1 cellular context compared by ENCODE assay signal in the genomic region with DNA sequence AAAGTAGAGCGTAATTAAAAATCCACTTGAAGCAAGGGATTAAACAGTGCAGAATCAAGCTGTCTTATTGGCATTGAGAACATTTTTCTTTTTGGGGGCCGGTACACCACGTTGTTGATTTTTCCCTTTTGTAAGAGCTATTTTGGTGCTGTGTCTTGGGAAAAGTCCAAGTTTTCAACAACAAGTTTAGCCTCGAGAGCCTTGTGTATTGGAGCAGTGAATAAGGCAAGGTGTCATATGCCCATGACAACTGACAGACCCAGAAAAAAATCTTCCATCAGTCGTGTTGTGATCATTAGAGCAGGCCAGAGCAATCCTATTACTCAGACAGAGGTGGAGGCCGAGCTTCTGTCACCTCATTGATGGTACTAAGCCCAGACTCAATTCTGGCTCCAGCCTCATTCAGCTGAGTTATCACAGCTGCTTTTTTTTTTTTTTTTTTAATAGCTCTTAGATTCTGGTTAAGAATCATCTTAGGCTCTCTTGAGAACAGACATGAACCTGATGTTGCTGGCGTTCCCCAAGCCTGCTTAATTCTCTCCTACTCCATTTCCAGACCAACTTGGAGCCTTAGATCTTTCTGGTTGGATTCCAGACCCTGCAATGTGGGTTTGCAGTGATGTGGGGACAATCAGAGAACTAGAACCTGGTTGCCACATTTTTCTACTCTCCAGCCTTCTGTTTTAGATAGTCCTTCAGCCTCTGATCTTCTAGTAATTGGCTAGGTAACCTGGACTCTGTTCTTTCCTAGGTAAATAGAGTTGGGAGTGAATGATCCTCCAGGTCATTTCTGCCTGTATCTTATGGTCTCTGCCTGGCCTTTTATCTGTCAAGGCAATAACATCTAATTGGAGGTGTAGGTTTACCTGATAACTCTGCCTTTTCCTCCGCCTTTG.
TF ChIP-seq lines count a peak whose summit lies in the region.

No MANE protein-coding gene starts in this region.

TF ChIP-seq in HepG2, 621 proteins besides CTCF, POLR2A, EP300 and RAD21 (continued from another document):
- TF ChIP-seq TOE1 (CRISPR knock-in tag; IDR thresholded peaks at IDR 0.05) = no peak
- no peak for TF ChIP-seq NFYB (CRISPR knock-in tag; IDR thresholded peaks at IDR 0.05)
- no peak for TF ChIP-seq ZNF160 (CRISPR knock-in tag; IDR thresholded peaks at IDR 0.05)
- TF ChIP-seq, protein P1, sequence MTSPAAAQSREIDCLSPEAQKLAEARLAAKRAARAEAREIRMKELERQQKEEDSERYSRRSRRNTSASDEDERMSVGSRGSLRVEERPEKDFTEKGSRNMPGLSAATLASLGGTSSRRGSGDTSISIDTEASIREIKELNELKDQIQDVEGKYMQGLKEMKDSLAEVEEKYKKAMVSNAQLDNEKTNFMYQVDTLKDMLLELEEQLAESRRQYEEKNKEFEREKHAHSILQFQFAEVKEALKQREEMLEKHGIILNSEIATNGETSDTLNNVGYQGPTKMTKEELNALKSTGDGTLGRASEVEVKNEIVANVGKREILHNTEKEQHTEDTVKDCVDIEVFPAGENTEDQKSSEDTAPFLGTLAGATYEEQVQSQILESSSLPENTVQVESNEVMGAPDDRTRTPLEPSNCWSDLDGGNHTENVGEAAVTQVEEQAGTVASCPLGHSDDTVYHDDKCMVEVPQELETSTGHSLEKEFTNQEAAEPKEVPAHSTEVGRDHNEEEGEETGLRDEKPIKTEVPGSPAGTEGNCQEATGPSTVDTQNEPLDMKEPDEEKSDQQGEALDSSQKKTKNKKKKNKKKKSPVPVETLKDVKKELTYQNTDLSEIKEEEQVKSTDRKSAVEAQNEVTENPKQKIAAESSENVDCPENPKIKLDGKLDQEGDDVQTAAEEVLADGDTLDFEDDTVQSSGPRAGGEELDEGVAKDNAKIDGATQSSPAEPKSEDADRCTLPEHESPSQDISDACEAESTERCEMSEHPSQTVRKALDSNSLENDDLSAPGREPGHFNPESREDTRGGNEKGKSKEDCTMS (CRISPR knock-in tag; conservative IDR thresholded peaks at IDR 0.05) = no peak
- no peak for TF ChIP-seq ZNF564 (CRISPR knock-in tag; IDR thresholded peaks at IDR 0.05)
- no peak for TF ChIP-seq ZNF709 (CRISPR knock-in tag; IDR thresholded peaks at IDR 0.05)
- TF ChIP-seq, protein P2, sequence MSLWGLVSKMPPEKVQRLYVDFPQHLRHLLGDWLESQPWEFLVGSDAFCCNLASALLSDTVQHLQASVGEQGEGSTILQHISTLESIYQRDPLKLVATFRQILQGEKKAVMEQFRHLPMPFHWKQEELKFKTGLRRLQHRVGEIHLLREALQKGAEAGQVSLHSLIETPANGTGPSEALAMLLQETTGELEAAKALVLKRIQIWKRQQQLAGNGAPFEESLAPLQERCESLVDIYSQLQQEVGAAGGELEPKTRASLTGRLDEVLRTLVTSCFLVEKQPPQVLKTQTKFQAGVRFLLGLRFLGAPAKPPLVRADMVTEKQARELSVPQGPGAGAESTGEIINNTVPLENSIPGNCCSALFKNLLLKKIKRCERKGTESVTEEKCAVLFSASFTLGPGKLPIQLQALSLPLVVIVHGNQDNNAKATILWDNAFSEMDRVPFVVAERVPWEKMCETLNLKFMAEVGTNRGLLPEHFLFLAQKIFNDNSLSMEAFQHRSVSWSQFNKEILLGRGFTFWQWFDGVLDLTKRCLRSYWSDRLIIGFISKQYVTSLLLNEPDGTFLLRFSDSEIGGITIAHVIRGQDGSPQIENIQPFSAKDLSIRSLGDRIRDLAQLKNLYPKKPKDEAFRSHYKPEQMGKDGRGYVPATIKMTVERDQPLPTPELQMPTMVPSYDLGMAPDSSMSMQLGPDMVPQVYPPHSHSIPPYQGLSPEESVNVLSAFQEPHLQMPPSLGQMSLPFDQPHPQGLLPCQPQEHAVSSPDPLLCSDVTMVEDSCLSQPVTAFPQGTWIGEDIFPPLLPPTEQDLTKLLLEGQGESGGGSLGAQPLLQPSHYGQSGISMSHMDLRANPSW (CRISPR knock-in tag; IDR thresholded peaks at IDR 0.05; ENCODE audit: borderline replicate concordance) = no peak
- TF ChIP-seq ZNF468 (CRISPR knock-in tag; IDR thresholded peaks at IDR 0.05) = no peak
- TF ChIP-seq KLF13 (CRISPR knock-in tag; IDR thresholded peaks at IDR 0.05) = no peak
- no peak for TF ChIP-seq ZNF747 (CRISPR knock-in tag; IDR thresholded peaks at IDR 0.05; ENCODE audit: borderline replicate concordance)
- no peak for TF ChIP-seq PHB2 (IDR thresholded peaks at IDR 0.05; ENCODE audit: partially characterized antibody)
- TF ChIP-seq, protein P3, sequence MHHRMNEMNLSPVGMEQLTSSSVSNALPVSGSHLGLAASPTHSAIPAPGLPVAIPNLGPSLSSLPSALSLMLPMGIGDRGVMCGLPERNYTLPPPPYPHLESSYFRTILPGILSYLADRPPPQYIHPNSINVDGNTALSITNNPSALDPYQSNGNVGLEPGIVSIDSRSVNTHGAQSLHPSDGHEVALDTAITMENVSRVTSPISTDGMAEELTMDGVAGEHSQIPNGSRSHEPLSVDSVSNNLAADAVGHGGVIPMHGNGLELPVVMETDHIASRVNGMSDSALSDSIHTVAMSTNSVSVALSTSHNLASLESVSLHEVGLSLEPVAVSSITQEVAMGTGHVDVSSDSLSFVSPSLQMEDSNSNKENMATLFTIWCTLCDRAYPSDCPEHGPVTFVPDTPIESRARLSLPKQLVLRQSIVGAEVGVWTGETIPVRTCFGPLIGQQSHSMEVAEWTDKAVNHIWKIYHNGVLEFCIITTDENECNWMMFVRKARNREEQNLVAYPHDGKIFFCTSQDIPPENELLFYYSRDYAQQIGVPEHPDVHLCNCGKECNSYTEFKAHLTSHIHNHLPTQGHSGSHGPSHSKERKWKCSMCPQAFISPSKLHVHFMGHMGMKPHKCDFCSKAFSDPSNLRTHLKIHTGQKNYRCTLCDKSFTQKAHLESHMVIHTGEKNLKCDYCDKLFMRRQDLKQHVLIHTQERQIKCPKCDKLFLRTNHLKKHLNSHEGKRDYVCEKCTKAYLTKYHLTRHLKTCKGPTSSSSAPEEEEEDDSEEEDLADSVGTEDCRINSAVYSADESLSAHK (CRISPR knock-in tag; IDR thresholded peaks at IDR 0.05; ENCODE audit: borderline replicate concordance) = no peak
- TF ChIP-seq, protein P4, sequence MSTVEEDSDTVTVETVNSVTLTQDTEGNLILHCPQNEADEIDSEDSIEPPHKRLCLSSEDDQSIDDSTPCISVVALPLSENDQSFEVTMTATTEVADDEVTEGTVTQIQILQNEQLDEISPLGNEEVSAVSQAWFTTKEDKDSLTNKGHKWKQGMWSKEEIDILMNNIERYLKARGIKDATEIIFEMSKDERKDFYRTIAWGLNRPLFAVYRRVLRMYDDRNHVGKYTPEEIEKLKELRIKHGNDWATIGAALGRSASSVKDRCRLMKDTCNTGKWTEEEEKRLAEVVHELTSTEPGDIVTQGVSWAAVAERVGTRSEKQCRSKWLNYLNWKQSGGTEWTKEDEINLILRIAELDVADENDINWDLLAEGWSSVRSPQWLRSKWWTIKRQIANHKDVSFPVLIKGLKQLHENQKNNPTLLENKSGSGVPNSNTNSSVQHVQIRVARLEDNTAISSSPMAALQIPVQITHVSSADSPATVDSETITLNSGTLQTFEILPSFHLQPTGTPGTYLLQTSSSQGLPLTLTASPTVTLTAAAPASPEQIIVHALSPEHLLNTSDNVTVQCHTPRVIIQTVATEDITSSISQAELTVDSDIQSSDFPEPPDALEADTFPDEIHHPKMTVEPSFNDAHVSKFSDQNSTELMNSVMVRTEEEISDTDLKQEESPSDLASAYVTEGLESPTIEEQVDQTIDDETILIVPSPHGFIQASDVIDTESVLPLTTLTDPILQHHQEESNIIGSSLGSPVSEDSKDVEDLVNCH (CRISPR knock-in tag; IDR thresholded peaks at IDR 0.05) = no peak
- TF ChIP-seq ZNF607 (CRISPR knock-in tag; IDR thresholded peaks at IDR 0.05; ENCODE audit: borderline replicate concordance) = no peak
- TF ChIP-seq ZNF562 (CRISPR knock-in tag; IDR thresholded peaks at IDR 0.05; ENCODE audit: borderline replicate concordance) = no peak
- no peak for TF ChIP-seq POLR2G (IDR thresholded peaks at IDR 0.05; ENCODE audit: low read depth, low read length)
- no peak for TF ChIP-seq SOX13 (IDR thresholded peaks at IDR 0.05)
- no peak for TF ChIP-seq SOX13 (CRISPR knock-in tag; conservative IDR thresholded peaks at IDR 0.05 in 1 of 2, IDR thresholded peaks at IDR 0.05 in 1 of 2)
- TF ChIP-seq HOXA3 (CRISPR knock-in tag; IDR thresholded peaks at IDR 0.05) = peak; percentile 32; the same call in 1 of the 2 replicates
- TF ChIP-seq CREB1 (IDR thresholded peaks at IDR 0.05) = no peak
- TF ChIP-seq CREB1 (CRISPR knock-in tag; IDR thresholded peaks at IDR 0.05) = 0 out of 2 replicates have a peak, but pooled peaks have one; percentile 8
- TF ChIP-seq MZF1 (CRISPR knock-in tag; IDR thresholded peaks at IDR 0.05; ENCODE audit: borderline replicate concordance) = no peak
- TF ChIP-seq GATAD2A (CRISPR knock-in tag; IDR thresholded peaks at IDR 0.05) = peak; percentile 66
- TF ChIP-seq ZNF816 (CRISPR knock-in tag; IDR thresholded peaks at IDR 0.05; ENCODE audit: borderline replicate concordance) = no peak; the same call in 1 of the 2 replicates
- TF ChIP-seq, protein P5, sequence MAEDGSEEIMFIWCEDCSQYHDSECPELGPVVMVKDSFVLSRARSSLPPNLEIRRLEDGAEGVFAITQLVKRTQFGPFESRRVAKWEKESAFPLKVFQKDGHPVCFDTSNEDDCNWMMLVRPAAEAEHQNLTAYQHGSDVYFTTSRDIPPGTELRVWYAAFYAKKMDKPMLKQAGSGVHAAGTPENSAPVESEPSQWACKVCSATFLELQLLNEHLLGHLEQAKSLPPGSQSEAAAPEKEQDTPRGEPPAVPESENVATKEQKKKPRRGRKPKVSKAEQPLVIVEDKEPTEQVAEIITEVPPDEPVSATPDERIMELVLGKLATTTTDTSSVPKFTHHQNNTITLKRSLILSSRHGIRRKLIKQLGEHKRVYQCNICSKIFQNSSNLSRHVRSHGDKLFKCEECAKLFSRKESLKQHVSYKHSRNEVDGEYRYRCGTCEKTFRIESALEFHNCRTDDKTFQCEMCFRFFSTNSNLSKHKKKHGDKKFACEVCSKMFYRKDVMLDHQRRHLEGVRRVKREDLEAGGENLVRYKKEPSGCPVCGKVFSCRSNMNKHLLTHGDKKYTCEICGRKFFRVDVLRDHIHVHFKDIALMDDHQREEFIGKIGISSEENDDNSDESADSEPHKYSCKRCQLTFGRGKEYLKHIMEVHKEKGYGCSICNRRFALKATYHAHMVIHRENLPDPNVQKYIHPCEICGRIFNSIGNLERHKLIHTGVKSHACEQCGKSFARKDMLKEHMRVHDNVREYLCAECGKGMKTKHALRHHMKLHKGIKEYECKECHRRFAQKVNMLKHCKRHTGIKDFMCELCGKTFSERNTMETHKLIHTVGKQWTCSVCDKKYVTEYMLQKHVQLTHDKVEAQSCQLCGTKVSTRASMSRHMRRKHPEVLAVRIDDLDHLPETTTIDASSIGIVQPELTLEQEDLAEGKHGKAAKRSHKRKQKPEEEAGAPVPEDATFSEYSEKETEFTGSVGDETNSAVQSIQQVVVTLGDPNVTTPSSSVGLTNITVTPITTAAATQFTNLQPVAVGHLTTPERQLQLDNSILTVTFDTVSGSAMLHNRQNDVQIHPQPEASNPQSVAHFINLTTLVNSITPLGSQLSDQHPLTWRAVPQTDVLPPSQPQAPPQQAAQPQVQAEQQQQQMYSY (CRISPR knock-in tag; IDR thresholded peaks at IDR 0.05) = 0 out of 2 replicates have a peak, but pooled peaks have one; percentile 51
- TF ChIP-seq MIXL1 (CRISPR knock-in tag; IDR thresholded peaks at IDR 0.05) = peak; percentile 77
- peak; percentile 38 for TF ChIP-seq NR2F6 (IDR thresholded peaks at IDR 0.05)
- TF ChIP-seq NR2F6 (CRISPR knock-in tag; IDR thresholded peaks at IDR 0.05) = no peak
- TF ChIP-seq RARA (CRISPR knock-in tag; IDR thresholded peaks at IDR 0.05) = peak; percentile 31; the same call in 1 of the 2 replicates
- TF ChIP-seq, protein P6, sequence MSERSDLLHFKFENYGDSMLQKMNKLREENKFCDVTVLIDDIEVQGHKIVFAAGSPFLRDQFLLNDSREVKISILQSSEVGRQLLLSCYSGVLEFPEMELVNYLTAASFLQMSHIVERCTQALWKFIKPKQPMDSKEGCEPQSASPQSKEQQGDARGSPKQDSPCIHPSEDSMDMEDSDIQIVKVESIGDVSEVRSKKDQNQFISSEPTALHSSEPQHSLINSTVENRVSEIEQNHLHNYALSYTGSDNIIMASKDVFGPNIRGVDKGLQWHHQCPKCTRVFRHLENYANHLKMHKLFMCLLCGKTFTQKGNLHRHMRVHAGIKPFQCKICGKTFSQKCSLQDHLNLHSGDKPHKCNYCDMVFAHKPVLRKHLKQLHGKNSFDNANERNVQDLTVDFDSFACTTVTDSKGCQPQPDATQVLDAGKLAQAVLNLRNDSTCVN (CRISPR knock-in tag; IDR thresholded peaks at IDR 0.05; ENCODE audit: borderline replicate concordance) = 0 out of 2 replicates have a peak, but pooled peaks have one; percentile 54
- no peak for TF ChIP-seq TAF1 (CRISPR knock-in tag; IDR thresholded peaks at IDR 0.05)
- no peak for TF ChIP-seq ZNF121 (CRISPR knock-in tag; IDR thresholded peaks at IDR 0.05)
- TF ChIP-seq, protein P7, sequence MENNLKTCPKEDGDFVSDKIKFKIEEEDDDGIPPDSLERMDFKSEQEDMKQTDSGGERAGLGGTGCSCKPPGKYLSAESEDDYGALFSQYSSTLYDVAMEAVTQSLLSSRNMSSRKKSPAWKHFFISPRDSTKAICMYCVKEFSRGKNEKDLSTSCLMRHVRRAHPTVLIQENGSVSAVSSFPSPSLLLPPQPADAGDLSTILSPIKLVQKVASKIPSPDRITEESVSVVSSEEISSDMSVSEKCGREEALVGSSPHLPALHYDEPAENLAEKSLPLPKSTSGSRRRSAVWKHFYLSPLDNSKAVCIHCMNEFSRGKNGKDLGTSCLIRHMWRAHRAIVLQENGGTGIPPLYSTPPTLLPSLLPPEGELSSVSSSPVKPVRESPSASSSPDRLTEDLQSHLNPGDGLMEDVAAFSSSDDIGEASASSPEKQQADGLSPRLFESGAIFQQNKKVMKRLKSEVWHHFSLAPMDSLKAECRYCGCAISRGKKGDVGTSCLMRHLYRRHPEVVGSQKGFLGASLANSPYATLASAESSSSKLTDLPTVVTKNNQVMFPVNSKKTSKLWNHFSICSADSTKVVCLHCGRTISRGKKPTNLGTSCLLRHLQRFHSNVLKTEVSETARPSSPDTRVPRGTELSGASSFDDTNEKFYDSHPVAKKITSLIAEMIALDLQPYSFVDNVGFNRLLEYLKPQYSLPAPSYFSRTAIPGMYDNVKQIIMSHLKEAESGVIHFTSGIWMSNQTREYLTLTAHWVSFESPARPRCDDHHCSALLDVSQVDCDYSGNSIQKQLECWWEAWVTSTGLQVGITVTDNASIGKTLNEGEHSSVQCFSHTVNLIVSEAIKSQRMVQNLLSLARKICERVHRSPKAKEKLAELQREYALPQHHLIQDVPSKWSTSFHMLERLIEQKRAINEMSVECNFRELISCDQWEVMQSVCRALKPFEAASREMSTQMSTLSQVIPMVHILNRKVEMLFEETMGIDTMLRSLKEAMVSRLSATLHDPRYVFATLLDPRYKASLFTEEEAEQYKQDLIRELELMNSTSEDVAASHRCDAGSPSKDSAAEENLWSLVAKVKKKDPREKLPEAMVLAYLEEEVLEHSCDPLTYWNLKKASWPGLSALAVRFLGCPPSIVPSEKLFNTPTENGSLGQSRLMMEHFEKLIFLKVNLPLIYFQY (CRISPR knock-in tag; IDR thresholded peaks at IDR 0.05; ENCODE audit: borderline replicate concordance) = no peak
